Comparison of ENCODE assay signal across 16 cellular contexts in the genomic region with DNA sequence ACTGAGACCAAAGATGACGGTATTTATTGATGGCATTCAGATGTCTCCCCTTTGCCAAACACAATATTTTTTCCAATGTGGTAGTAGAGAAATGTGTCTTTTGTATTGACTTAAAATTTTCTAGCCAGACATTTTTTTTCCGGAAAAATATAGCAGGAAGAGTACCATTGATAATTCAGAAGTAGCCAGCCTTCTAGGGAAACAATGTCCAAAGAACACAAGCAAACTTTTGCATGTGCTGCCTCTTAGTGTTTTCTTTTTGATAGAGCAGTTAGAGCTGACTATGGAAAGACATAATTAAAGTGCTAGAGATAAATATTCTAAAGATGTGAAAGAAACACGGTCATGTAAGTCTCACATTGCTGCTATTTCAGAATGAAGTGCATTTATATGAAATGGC.
DNase-seq lines count a peak whose midpoint lies in the region; ATAC-seq, FAIRE-seq and TF ChIP-seq lines count a peak whose summit lies in the region.
"Had no signal": no experiment of that assay in that cellular context is flagged by ENCODE, and none has a peak within 500 bp of the region (broad histone marks: within the 10 kb centered on the region; RNA-seq: fewer than 3 reads in every experiment).

No MANE protein-coding gene starts in this region.

- peak; percentile 42 for FAIRE-seq in endothelial cell of umbilical vein (lab: Jason Lieb, UNC)

- TF ChIP-seq CTCF in endothelial cell of umbilical vein (IDR thresholded peaks at IDR 0.05; ENCODE audit: extremely low read depth in 1 of 2, insufficient read depth in 1 of 2, low read depth in 1 of 2, low read length in 2 of 2) (peak in 1 of 2 donors; percentile 22), nephron (IDR thresholded peaks at IDR 0.05; ENCODE audit: unreplicated experiment in 3 of 3) (peak in 1 of 3 experiments; percentile 14), mucosa of descending colon (IDR thresholded peaks at IDR 0.05) (no peak)

- POLR2A ChIA-PET in endothelial cell of umbilical vein (lab: Charles Lee) = no interaction called here

- dilution Hi-C loops in endothelial cell of umbilical vein (cut with MboI; ENCODE audit: extremely low pct_ligation_motif_present, low sequenced_read_pairs) = no loop called here

- H3K79me2 ChIP-seq in GM23248 (ENCODE audit: insufficient read depth) (no peaks in the 10 kb centered on the region), endothelial cell of umbilical vein (ENCODE audit: control insufficient read depth, insufficient read depth, low read length) (no peaks in the 10 kb centered on the region)

- no peak for ATAC-seq in aorta (ENCODE audit: low FRiP score)
- no peak for ATAC-seq in stimulated activated memory B cell treated with anti-CD40 and anti-IgM and Interleukin-4, amounts not matched to agents 10 μg/mL and 1 μg/mL and 100 μg/mL, for 72 hours
- ATAC-seq in mucosa of descending colon = no peak

- H3K4me3 Mint-ChIP-seq in nephron = no peak overlapping the region
- no peak overlapping the region for H3K4me3 Mint-ChIP-seq in stimulated activated memory B cell treated with anti-CD40 and anti-IgM and Interleukin-4, amounts not matched to agents 10 μg/mL and 1 μg/mL and 100 μg/mL, for 72 hours

- peak overlapping the region in 2 of 3 experiments; percentile 13 to 48 for H3K27ac Mint-ChIP-seq in nephron
- H3K27ac Mint-ChIP-seq in stimulated activated memory B cell treated with anti-CD40 and anti-IgM and Interleukin-4, amounts not matched to agents 10 μg/mL and 1 μg/mL and 100 μg/mL, for 72 hours = no peak overlapping the region

- H3K4me3 ChIP-seq in GM23248 = no peak overlapping the region
- H3K4me3 ChIP-seq in endothelial cell of umbilical vein (replicated peaks in 1 of 3; ENCODE audit: insufficient read depth in 1 of 3, low read depth in 1 of 3, low read length in 3 of 3) = no peak overlapping the region
- H3K4me3 ChIP-seq in aorta (ENCODE audit: low read length in 2 of 2) = no peak overlapping the region
- no peak overlapping the region for H3K4me3 ChIP-seq in mucosa of descending colon
- H3K4me3 ChIP-seq: BLaER1 had no signal

- H4K20me1 ChIP-seq in GM23248 (ENCODE audit: insufficient read depth) (no peaks in the 10 kb centered on the region), endothelial cell of umbilical vein (replicated peaks; ENCODE audit: control insufficient read depth, extremely low read depth, insufficient read depth, low read length) (no peaks in the 10 kb centered on the region)
- H4K20me1 ChIP-seq: BLaER1 had no signal

- H3K4me1 ChIP-seq in GM23248 (ENCODE audit: insufficient read depth) = peaks cover 7% of the 10 kb centered on the region
- no peaks in the 10 kb centered on the region for H3K4me1 ChIP-seq in endothelial cell of umbilical vein (ENCODE audit: control insufficient read depth, extremely low read depth, insufficient read depth, low read length)
- no peaks in the 10 kb centered on the region for H3K4me1 ChIP-seq in aorta (ENCODE audit: control insufficient read depth in 1 of 2, insufficient read depth in 2 of 2, low read length in 2 of 2)
- no peaks in the 10 kb centered on the region for H3K4me1 ChIP-seq in mucosa of descending colon (ENCODE audit: low read depth)
- H3K4me1 ChIP-seq: BLaER1 had no signal

- H3K9me2 ChIP-seq in GM23248 (ENCODE audit: insufficient read depth) = no peaks in the 10 kb centered on the region

- no peaks in the 10 kb centered on the region for H3K9me3 ChIP-seq in GM23248 (ENCODE audit: low read depth)
- no peaks in the 10 kb centered on the region for H3K9me3 ChIP-seq in endothelial cell of umbilical vein (replicated peaks; ENCODE audit: control insufficient read depth, insufficient read depth, low read length)
- H3K9me3 ChIP-seq in aorta (ENCODE audit: control insufficient read depth, low read length) = no peaks in the 10 kb centered on the region
- no peaks in the 10 kb centered on the region for H3K9me3 ChIP-seq in mucosa of descending colon

- H3K9me3 Mint-ChIP-seq in nephron = peaks cover 2% of the 10 kb centered on the region
- peaks cover 5% of the 10 kb centered on the region for H3K9me3 Mint-ChIP-seq in stimulated activated memory B cell treated with anti-CD40 and anti-IgM and Interleukin-4, amounts not matched to agents 10 μg/mL and 1 μg/mL and 100 μg/mL, for 72 hours

- H3K9me1 ChIP-seq in endothelial cell of umbilical vein (replicated peaks; ENCODE audit: control insufficient read depth, extremely low read depth, insufficient read depth, low read length) = no peaks in the 10 kb centered on the region

- H3K36me3 Mint-ChIP-seq in nephron (ENCODE audit: low read depth) = peaks cover 40% of the 10 kb centered on the region
- H3K36me3 Mint-ChIP-seq in stimulated activated memory B cell treated with anti-CD40 and anti-IgM and Interleukin-4, amounts not matched to agents 10 μg/mL and 1 μg/mL and 100 μg/mL, for 72 hours = no peaks in the 10 kb centered on the region

- H3F3A ChIP-seq in GM23248 (ENCODE audit: insufficient read depth) = no peaks in the 10 kb centered on the region

- H3K27ac ChIP-seq in GM23248 = no peak overlapping the region
- no peak overlapping the region for H3K27ac ChIP-seq in endothelial cell of umbilical vein (ENCODE audit: insufficient read depth, low read depth, low read length)
- H3K27ac ChIP-seq in aorta (ENCODE audit: low read depth in 1 of 2, low read length in 2 of 2) = no peak overlapping the region
- H3K27ac ChIP-seq: BLaER1 had no signal

- in situ Hi-C loops in GM23248 (cut with MboI) = no loop called here

- H3K27me3 Mint-ChIP-seq in nephron (ENCODE audit: low read depth) = no peaks in the 10 kb centered on the region
- no peaks in the 10 kb centered on the region for H3K27me3 Mint-ChIP-seq in stimulated activated memory B cell treated with anti-CD40 and anti-IgM and Interleukin-4, amounts not matched to agents 10 μg/mL and 1 μg/mL and 100 μg/mL, for 72 hours

- DNase-seq in GM23248 (peak; percentile 13), OCI-M1 (lab: John Stamatoyannopoulos, UW) (peak; percentile 18), endothelial cell of umbilical vein (ENCODE audit: low read depth, low spot score) (peak; percentile 55), aorta (no peak), mucosa of descending colon (no peak)
- DNase-seq: GF-D8, H7, MM.1S, NCI-H1105, NCI-H1694 treated with DMSO at 0.1 percent for 48 hours, NCI-H446 treated with DMSO at 0.1 percent for 48 hours, NCI-H774, SIG-M5 had no signal

- H3K36me3 ChIP-seq in GM23248 (ENCODE audit: low read depth) (no peaks in the 10 kb centered on the region), endothelial cell of umbilical vein (ENCODE audit: control insufficient read depth in 2 of 2, extremely low read depth in 1 of 2, insufficient read depth in 2 of 2, low read length in 2 of 2) (no peaks in the 10 kb centered on the region), aorta (ENCODE audit: control insufficient read depth in 1 of 2, insufficient read depth in 2 of 2, low read length in 1 of 2) (peaks cover 0 to 7% of the 10 kb centered on the region in 2 donors), mucosa of descending colon (ENCODE audit: low read depth) (no peaks in the 10 kb centered on the region)
- H3K36me3 ChIP-seq: BLaER1 had no signal

- intact Hi-C loops in endothelial cell of umbilical vein (cut with micrococcal nuclease) (loop anchor here (1.0 kb wide), 1 partner anchor 485 kb away; no protein-coding TSS in a partner anchor), aorta (cut with DNase I) (no loop called here), mucosa of descending colon (cut with DNase I, micrococcal nuclease) (no loop called here)

- H3K27me3 ChIP-seq in GM23248 (replicated peaks; ENCODE audit: insufficient read depth) = no peaks in the 10 kb centered on the region
- no peaks in the 10 kb centered on the region for H3K27me3 ChIP-seq in endothelial cell of umbilical vein (ENCODE audit: control insufficient read depth in 2 of 2, insufficient read depth in 2 of 2, low read length in 2 of 2)
- no peaks in the 10 kb centered on the region for H3K27me3 ChIP-seq in aorta (ENCODE audit: control insufficient read depth in 1 of 2, insufficient read depth in 2 of 2, low read length in 1 of 2)
- H3K27me3 ChIP-seq: BLaER1 had no signal

- H3K4me1 Mint-ChIP-seq in nephron = peaks cover 17% of the 10 kb centered on the region
- no peaks in the 10 kb centered on the region for H3K4me1 Mint-ChIP-seq in stimulated activated memory B cell treated with anti-CD40 and anti-IgM and Interleukin-4, amounts not matched to agents 10 μg/mL and 1 μg/mL and 100 μg/mL, for 72 hours

- CTCF ChIA-PET in endothelial cell of umbilical vein (lab: Charles Lee) = interaction anchor here (0.7 to 1.6 kb wide), 6 partner anchors 9 to 841 kb away, joined by 3 to 10 read pairs (median 3); no protein-coding TSS in a partner anchor

- no TSS peak for BruUV-seq in endothelial cell of umbilical vein (replicated peaks; lab: Mats Ljungman, UMichigan)

- H3K9ac ChIP-seq in GM23248 (no peak overlapping the region), endothelial cell of umbilical vein (replicated peaks; ENCODE audit: extremely low read depth, insufficient read depth, low read length) (no peak overlapping the region)
- H3K9ac ChIP-seq: BLaER1 had no signal

- H3K4me2 ChIP-seq in GM23248 (ENCODE audit: unreplicated experiment) (no peak overlapping the region), endothelial cell of umbilical vein (ENCODE audit: insufficient read depth, low read length) (no peak overlapping the region)
- H3K4me2 ChIP-seq: BLaER1 had no signal

- WGBS in GM23248 (ENCODE audit: low coverage in 1 of 2, low lambda C conversion rate in 2 of 2, missing lambda C conversion rate in 2 of 2), 2 experiments = 67 to 74% methylated on average over 3 of the region's 3 CpGs
- WGBS in aorta, 2 donors = 9 to 12% methylated on average over 3 of the region's 3 CpGs

- TF ChIP-seq POLR2A in endothelial cell of umbilical vein (IDR thresholded peaks at IDR 0.05; ENCODE audit: low read depth, low read length) = no peak

- no peak overlapping the region for H2AFZ ChIP-seq in GM23248
- no peak overlapping the region for H2AFZ ChIP-seq in endothelial cell of umbilical vein (ENCODE audit: low read depth, low read length)

TF ChIP-seq in endothelial cell of umbilical vein, 7 proteins besides CTCF, POLR2A, EP300 and RAD21:
- TF ChIP-seq POLR2AphosphoS5 (IDR thresholded peaks at IDR 0.05; ENCODE audit: insufficient read depth, low read depth, low read length) = no peak
- no peak for TF ChIP-seq JUN (IDR thresholded peaks at IDR 0.05; ENCODE audit: borderline replicate concordance, insufficient read depth, insufficient read length, low read depth)
- no peak for TF ChIP-seq FOS (IDR thresholded peaks at IDR 0.05; ENCODE audit: borderline replicate concordance, insufficient read depth, low read length)
- no peak for TF ChIP-seq MYC (IDR thresholded peaks at IDR 0.05; ENCODE audit: low read depth, low read length)
- TF ChIP-seq, protein P1, sequence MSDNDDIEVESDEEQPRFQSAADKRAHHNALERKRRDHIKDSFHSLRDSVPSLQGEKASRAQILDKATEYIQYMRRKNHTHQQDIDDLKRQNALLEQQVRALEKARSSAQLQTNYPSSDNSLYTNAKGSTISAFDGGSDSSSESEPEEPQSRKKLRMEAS (IDR thresholded peaks at IDR 0.05; ENCODE audit: insufficient read depth, insufficient read length) = no peak
- no peak for TF ChIP-seq EZH2 (IDR thresholded peaks at IDR 0.05; ENCODE audit: borderline replicate concordance, low read depth, low read length, severe bottlenecking)
- no peak for TF ChIP-seq GATA2 (IDR thresholded peaks at IDR 0.05; ENCODE audit: insufficient read depth, insufficient read length, low read depth, low read length)

Comparison
In these comparisons a context has a peak if more than half of its experiments do, and no peak if none do; other contexts are left out.
1. DNase-seq: peak in GM23248 (single experiment), OCI-M1 (single experiment) and endothelial cell of umbilical vein (single experiment); none in aorta (0 of 2) and mucosa of descending colon (0 of 3).